20 cellular contexts compared by ENCODE assay signal in genomic region chr1:154436433-154436832, GRCh38. TPM values are rescaled to one million over a fixed set of nuclear protein-coding genes. Genes with fewer than 3 reads are reported as not detected.
A peak's percentile ranks its signal among the peaks of the same experiment; 100 is the strongest.
DNase-seq lines count a peak whose midpoint lies in the region; ATAC-seq, FAIRE-seq and TF ChIP-seq lines count a peak whose summit lies in the region.
"Had no signal": no experiment of that assay in that cellular context is flagged by ENCODE, and none has a peak within 500 bp of the region (broad histone marks: within the 10 kb centered on the region; RNA-seq: fewer than 3 reads in every experiment).

No MANE protein-coding gene starts in this region.

- intact Hi-C loops in vagina (cut with DNase I): no loop called here

- no peak overlapping the region for H3K4me3 ChIP-seq in SJCRH30
- no peak overlapping the region for H3K4me3 ChIP-seq in rectal smooth muscle tissue (ENCODE audit: low read length)
- no peak overlapping the region for H3K4me3 ChIP-seq in vagina
- H3K4me3 ChIP-seq: SJSA1 had no signal

- H3K27ac ChIP-seq in SJCRH30 (no peak overlapping the region), foreskin keratinocyte (peak overlapping the region; percentile 57), rectal smooth muscle tissue (ENCODE audit: low read depth, low read length) (peak overlapping the region; percentile 43), vagina (peak overlapping the region; percentile 89)
- H3K27ac ChIP-seq: HL-60, SJSA1 had no signal

- ATAC-seq in foreskin keratinocyte (no peak), HG03196 (IDR thresholded peaks at IDR 0.05; ENCODE audit: unreplicated experiment) (no peak)

- H3K36me3 ChIP-seq in SJCRH30 (no peaks in the 10 kb centered on the region), rectal smooth muscle tissue (ENCODE audit: control insufficient read depth, insufficient read depth, low read length) (no peaks in the 10 kb centered on the region), vagina (peaks cover 0 to 20% of the 10 kb centered on the region in 2 donors)

- in situ Hi-C loops in GM13976 (cut with MboI; ENCODE audit: low sequenced_read_pairs, unreplicated experiment): no loop called here

- H3K9me3 ChIP-seq in SJCRH30 (replicated peaks) (no peaks in the 10 kb centered on the region), vagina (no peaks in the 10 kb centered on the region)
- H3K9me3 ChIP-seq: Caco-2, SJSA1 had no signal

- peak; percentile 31 to 39 for DNase-seq in SJCRH30
- no peak for DNase-seq in foreskin keratinocyte
- DNase-seq in vagina (ENCODE audit: extremely low spot score in 2 of 2): no peak
- DNase-seq in GM13976 (ENCODE audit: low spot score): no peak
- no peak for DNase-seq in GM19239 (ENCODE audit: insufficient read length, low spot score)
- DNase-seq: ACHN; AML-193; Caco-2; EL; NCI-H1105 treated with DMSO at 0.1 percent for 48 hours; NCI-H187; NCI-H446 treated with DMSO at 0.1 percent for 48 hours; NK-92 treated with Interleukin-12 subunit alpha and Interleukin-12 subunit beta, amount 100 ng/mL, for 24 hours had no signal

- H3K9ac ChIP-seq in rectal smooth muscle tissue (ENCODE audit: low read length): no peak overlapping the region

- TF ChIP-seq CTCF in foreskin keratinocyte (conservative IDR thresholded peaks at IDR 0.05) (no peak), vagina (IDR thresholded peaks at IDR 0.05) (no peak), GM13976 (IDR thresholded peaks at IDR 0.05; ENCODE audit: borderline replicate concordance, control extremely low read depth, extremely low read depth, insufficient read depth, missing control alignments) (no peak)

- H3K4me1 ChIP-seq in SJCRH30 (peaks cover 15% of the 10 kb centered on the region), foreskin keratinocyte (peaks cover 35% of the 10 kb centered on the region), rectal smooth muscle tissue (ENCODE audit: control insufficient read depth, insufficient read depth, low read length) (peaks cover 37% of the 10 kb centered on the region), vagina (peaks cover 50% of the 10 kb centered on the region)

- no peak for FAIRE-seq in GM19239 (lab: Jason Lieb, UNC)
- FAIRE-seq: H54, HTR-8/SVneo had no signal

- H3K27me3 ChIP-seq in SJCRH30 (no peaks in the 10 kb centered on the region), foreskin keratinocyte (no peaks in the 10 kb centered on the region), rectal smooth muscle tissue (ENCODE audit: control insufficient read depth, insufficient read depth, low read length) (no peaks in the 10 kb centered on the region), vagina (no peaks in the 10 kb centered on the region)
- H3K27me3 ChIP-seq: SJSA1 had no signal

- TF ChIP-seq POLR2A in vagina (IDR thresholded peaks at IDR 0.05): no peak

RNA-seq across cellular contexts. Expression of gene IL6R, which starts 31.3 kb away (rescaled TPM):
- 0.53 and 1.1 TPM in 2 replicates for total RNA-seq in SJCRH30 (2014; rRNA removed; shearing (Covaris generic))
- 17.5 and 22.5 TPM in 2 replicates for total RNA-seq in foreskin keratinocyte
- polyA plus RNA-seq in foreskin keratinocyte: 5.8 and 6.3 TPM in 2 replicates
- total RNA-seq in vagina: 50.8 TPM
- total RNA-seq: OCI-LY7 had no signal

Comparison
In these comparisons a context has a peak if more than half of its experiments do, and no peak if none do; other contexts are left out.
1. DNase-seq: peak in SJCRH30 (2 of 2); none in foreskin keratinocyte (0 of 2), vagina (0 of 2), GM13976 (single experiment) and GM19239 (single experiment).